Comparison of ENCODE assay signal across 8 cellular contexts in genomic region chr6:41683460-41684310, GRCh38. TPM values are rescaled to one million over a fixed set of nuclear protein-coding genes. Genes with fewer than 3 reads are reported as not detected.
DNase-seq lines count a peak whose midpoint lies in the region; ATAC-seq and TF ChIP-seq lines count a peak whose summit lies in the region.

No MANE protein-coding gene starts in this region.

- no peaks in the 10 kb centered on the region for H3K9me3 ChIP-seq in A673 (ENCODE audit: low read depth, low read length, poor library complexity, severe bottlenecking)
- no peaks in the 10 kb centered on the region for H3K9me3 ChIP-seq in OCI-LY7 (ENCODE audit: low read length)
- no peaks in the 10 kb centered on the region for H3K9me3 ChIP-seq in muscle layer of colon (ENCODE audit: low read length)

- TF ChIP-seq CTCF in A673 (conservative IDR thresholded peaks at IDR 0.05; ENCODE audit: low read depth, low read length) (peak; percentile 95), OCI-LY7 (conservative IDR thresholded peaks at IDR 0.05; ENCODE audit: low read length) (peak; percentile 85)

- no TSS peak for BruUV-seq in A673 (replicated peaks; lab: Mats Ljungman, UMichigan)
- BruUV-seq in OCI-LY7 (replicated peaks; lab: Mats Ljungman, UMichigan): no TSS peak

- H3K27ac ChIP-seq in A673 (ENCODE audit: low read depth, low read length, poor library complexity, severe bottlenecking) (peak overlapping the region; percentile 66), OCI-LY7 (ENCODE audit: low read depth, low read length, poor library complexity, severe bottlenecking) (no peak overlapping the region), muscle layer of colon (ENCODE audit: low read depth, low read length) (peak overlapping the region; percentile 60)

- intact Hi-C loops in A673 (cut with micrococcal nuclease; ENCODE audit: unreplicated experiment) (loop anchor here (1.0 to 10.0 kb wide), 5 partner anchors 41 to 377 kb away; no protein-coding TSS in a partner anchor), OCI-LY7 (cut with micrococcal nuclease; ENCODE audit: unreplicated experiment) (loop anchor here (2.0 to 5.0 kb wide), 4 partner anchors 51 to 315 kb away; partner anchors contain the start of genes FRS3 and TFEB)

- no peaks in the 10 kb centered on the region for H4K20me1 ChIP-seq in OCI-LY7 (ENCODE audit: insufficient read depth, low read length)

- peak overlapping the region; percentile 42 for H3K4me3 ChIP-seq in A673 (ENCODE audit: low read depth, low read length, poor library complexity, severe bottlenecking)
- no peak overlapping the region for H3K4me3 ChIP-seq in OCI-LY7 (ENCODE audit: low read depth, low read length, poor library complexity, severe bottlenecking)
- H3K4me3 ChIP-seq in muscle layer of colon (ENCODE audit: low read depth in 1 of 2, low read length in 2 of 2): peak overlapping the region; percentile 47 to 57

- H3K4me1 ChIP-seq in A673 (ENCODE audit: insufficient read depth, low read length, poor library complexity, severe bottlenecking) (peaks cover 19% of the 10 kb centered on the region), OCI-LY7 (ENCODE audit: insufficient read depth, low read length, poor library complexity, severe bottlenecking) (peaks cover 16% of the 10 kb centered on the region), muscle layer of colon (ENCODE audit: insufficient read depth, low read length) (peaks cover 18% of the 10 kb centered on the region)

- H3K27me3 ChIP-seq in A673 (replicated peaks; ENCODE audit: insufficient read depth, low read depth, low read length, poor library complexity) (no peaks in the 10 kb centered on the region), muscle layer of colon (ENCODE audit: control insufficient read depth in 1 of 2, insufficient read depth in 2 of 2, low read length in 2 of 2) (no peaks in the 10 kb centered on the region)

- H3K9me2 ChIP-seq in OCI-LY7 (ENCODE audit: insufficient read depth, low read length): no peaks in the 10 kb centered on the region

- H3K36me3 ChIP-seq in A673 (ENCODE audit: insufficient read depth, low read length, poor library complexity, severe bottlenecking) (no peaks in the 10 kb centered on the region), OCI-LY7 (ENCODE audit: insufficient read depth, low read length) (peaks cover 44% of the 10 kb centered on the region), muscle layer of colon (ENCODE audit: insufficient read depth, low read length) (peaks cover 33% of the 10 kb centered on the region)

- H3K9ac ChIP-seq in muscle layer of colon (ENCODE audit: low read length): peak overlapping the region; percentile 27

- CTCF ChIA-PET in A673 (lab: Charles Lee): interaction anchor here (0.6 to 2.6 kb wide), 15 partner anchors 10 to 321 kb away, joined by 3 to 26 read pairs (median 4); partner anchors contain the start of gene FOXP4
- CTCF ChIA-PET in OCI-LY7 (lab: Charles Lee; ENCODE audit: unreplicated experiment): interaction anchor here (0.7 kb wide), 1 partner anchor 81 kb away, joined by 5 read pairs; no protein-coding TSS in a partner anchor

- POLR2A ChIA-PET in A673 (lab: Charles Lee; ENCODE audit: low non-redundant PET) (no interaction called here), OCI-LY7 (lab: Charles Lee) (interaction anchor here (0.9 kb wide), 1 partner anchor 81 kb away, joined by 3 read pairs; no protein-coding TSS in a partner anchor)

- H3K79me2 ChIP-seq in OCI-LY7 (ENCODE audit: insufficient read depth, low read depth, low read length): no peaks in the 10 kb centered on the region

- peak; percentile 66 for ATAC-seq in GM18858 (IDR thresholded peaks at IDR 0.05; ENCODE audit: unreplicated experiment)
- ATAC-seq in HG03432 (IDR thresholded peaks at IDR 0.05; ENCODE audit: unreplicated experiment): peak; percentile 70
- ATAC-seq in esophagus mucosa: peak; percentile 67

- peak overlapping the region; percentile 13; the same call in 1 of the 2 replicates for H3K4me2 ChIP-seq in OCI-LY7 (ENCODE audit: low read length)

- DNase-seq in A673 (ENCODE audit: low spot score) (peak; percentile 89), OCI-LY7 (ENCODE audit: low spot score) (peak; percentile 81)
- peak; percentile 83 for DNase-seq in activated T-cell treated with anti-CD3 and anti-CD28 coated beads, Interleukin-2, amount 50 U/mL, for 1 hour
- DNase-seq in stimulated activated CD8-positive, alpha-beta memory T cell treated with anti-CD3 and anti-CD28 coated beads, Interleukin-4, amount 100 ng/mL, for 4 hours (ENCODE audit: low read depth in 2 of 2, low spot score in 1 of 2): peak; percentile 50 to 51

- H2AFZ ChIP-seq in OCI-LY7 (ENCODE audit: low read length): no peak overlapping the region

RNA-seq across cellular contexts. Expression of gene MDFI, which starts 45.4 kb away (rescaled TPM):
- total RNA-seq in A673 (2021) (342 and 346 TPM in 2 replicates), OCI-LY7 (2022) (not detected in 2 replicates), esophagus mucosa (47.1 TPM)
- total RNA-seq in OCI-LY7 (2014; rRNA removed; shearing (Covaris generic)): not detected in 2 replicates

RNA-seq across cellular contexts. Expression of gene TFEB, which starts 51.7 kb away (rescaled TPM):
- total RNA-seq in A673 (2021) (1.8 and 2.8 TPM in 2 replicates), OCI-LY7 (2022) (48.6 and 60.0 TPM in 2 replicates), esophagus mucosa (10.9 TPM)
- 25.3 and 36.8 TPM in 2 replicates for total RNA-seq in OCI-LY7 (2014; rRNA removed; shearing (Covaris generic))

Comparison
In these comparisons a context has a peak if more than half of its experiments do, and no peak if none do; other contexts are left out.
1. RNA of gene MDFI, which starts 45.4 kb away (total RNA-seq): 342 to 346 TPM in A673 and 47.1 TPM in esophagus mucosa (single experiment); not detected in OCI-LY7; every median in the first group is over 10 times any median in the second.
2. Peak in every context shown above with its lines, with median percentiles within 50 percentile points of each other: DNase-seq and ATAC-seq.